In the genomic region with DNA sequence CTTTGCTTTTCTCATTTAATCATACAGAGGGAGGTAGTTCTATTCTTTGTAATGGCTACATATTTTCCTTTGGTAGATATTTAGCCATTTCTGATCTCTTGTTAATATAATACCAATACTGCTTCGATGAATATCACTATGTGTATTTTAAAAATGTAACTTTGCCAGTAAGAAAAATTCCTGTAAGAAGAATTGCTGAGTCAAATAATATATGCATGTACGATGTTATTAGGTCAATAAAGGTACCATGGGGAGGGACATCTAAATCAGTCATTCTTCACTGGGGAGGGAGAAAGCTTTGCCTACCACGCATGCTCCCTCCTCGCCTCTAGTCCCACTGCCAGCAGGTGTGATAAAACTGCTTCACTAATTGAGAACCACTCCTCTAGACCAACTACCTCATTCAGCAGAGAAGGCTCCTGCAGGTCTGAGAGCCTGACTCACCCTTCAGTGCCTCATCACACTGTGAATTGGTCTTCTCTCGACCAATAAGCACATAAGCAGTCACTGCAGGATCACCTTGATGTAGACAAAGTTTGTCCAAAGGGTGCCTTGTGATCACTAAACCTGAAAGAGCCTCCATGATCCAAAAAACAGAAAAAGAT, we compare ENCODE assay signal across 24 cellular contexts.
"Had no signal": no experiment of that assay in that cellular context is flagged by ENCODE, and none has a peak within 500 bp of the region (broad histone marks: within the 10 kb centered on the region; RNA-seq: fewer than 3 reads in every experiment).

No MANE protein-coding gene starts in this region.

- H3K27me3 ChIP-seq: colonic mucosa, pancreas had no signal

- H3K4me1 ChIP-seq: colonic mucosa, left ventricle myocardium inferior, pancreas, psoas muscle, tibial nerve had no signal

- H3K4me3 ChIP-seq: colonic mucosa, dorsolateral prefrontal cortex, left ventricle myocardium inferior, pancreas, psoas muscle, tibial nerve had no signal

- ATAC-seq: activated CD8-positive, alpha-beta T cell treated with anti-CD3 and anti-CD28 coated beads, Interleukin-2, amount 10 ng/mL, durations not matched to agents 7 days and 5 days; effector memory CD8-positive, alpha-beta T cell; pancreas; psoas muscle; right cardiac atrium; T-cell had no signal

- H3K27ac ChIP-seq: brain microvascular endothelial cell, colonic mucosa, dorsolateral prefrontal cortex, epithelial cell of prostate, left ventricle myocardium inferior, neutrophil, pancreas, psoas muscle, tibial nerve, VCaP had no signal

- DNase-seq: activated CD4-positive, alpha-beta T cell treated with anti-CD3 and anti-CD28 coated beads for 1 hour; activated CD4-positive, alpha-beta T cell treated with anti-CD3 and anti-CD28 coated beads, Interleukin-2, amount 50 U/mL, for 1 hour; activated CD8-positive, alpha-beta T cell treated with anti-CD3 and anti-CD28 coated beads, Interleukin-2, amount 10 ng/mL, durations not matched to agents 7 days and 5 days; activated gamma-delta T cell treated with Interleukin-2 at 50 U/mL for 16 hours; activated T-cell treated with anti-CD3 and anti-CD28 coated beads, Interleukin-2, amount 50 U/mL, for 1 hour; aorta; brain microvascular endothelial cell; colonic mucosa; dorsolateral prefrontal cortex; effector memory CD8-positive, alpha-beta T cell; immature natural killer cell; kidney glomerular epithelial cell; left ventricle myocardium inferior; pancreas; psoas muscle; right cardiac atrium; stimulated activated CD4-positive, alpha-beta T cell treated with anti-CD3 and anti-CD28 coated beads, Interleukin-12 subunit alpha, Interleukin-12 subunit beta, amount 100 ng/mL, for 4 hours; stimulated activated CD4-positive, alpha-beta T cell treated with anti-CD3 and anti-CD28 coated beads, Interleukin-4, amount 100 ng/mL, for 4 hours; substantia nigra; T-cell had no signal

- H3K36me3 ChIP-seq: brain microvascular endothelial cell, colonic mucosa, left ventricle myocardium inferior, neutrophil, pancreas, tibial nerve had no signal
